Comparison of ENCODE assay signal across 10 cellular contexts in the genomic region with DNA sequence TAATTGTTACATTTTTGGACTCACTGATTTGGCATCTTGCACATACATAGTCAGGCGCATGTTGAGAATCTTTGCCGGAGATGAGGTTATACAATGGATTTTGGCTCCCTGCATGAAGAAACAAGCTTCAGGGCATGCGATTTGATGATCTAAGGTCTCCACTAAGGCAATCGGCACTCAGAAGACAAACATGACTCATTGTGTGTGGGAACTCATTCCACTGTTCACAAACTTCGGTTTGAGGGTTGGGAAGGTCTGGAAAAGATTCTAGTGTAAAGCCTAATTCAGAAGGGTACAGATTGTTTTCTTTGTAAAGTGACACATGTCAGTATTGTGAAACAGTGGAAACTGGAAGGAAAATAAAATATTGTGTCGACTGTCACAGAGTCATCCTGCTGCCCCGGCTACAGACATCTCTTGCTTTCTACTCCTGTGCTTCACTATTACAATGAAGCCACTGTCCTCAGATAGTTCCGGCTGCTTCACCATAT.
DNase-seq lines count a peak whose midpoint lies in the region; ATAC-seq and TF ChIP-seq lines count a peak whose summit lies in the region.
"Had no signal": no experiment of that assay in that cellular context is flagged by ENCODE, and none has a peak within 500 bp of the region (broad histone marks: within the 10 kb centered on the region; RNA-seq: fewer than 3 reads in every experiment).

No MANE protein-coding gene starts in this region.

- TF ChIP-seq CTCF in choroid plexus epithelial cell (conservative IDR thresholded peaks at IDR 0.05; ENCODE audit: low read depth, low read length) (no peak), GM20000 (IDR thresholded peaks at IDR 0.05; ENCODE audit: extremely low read depth, missing control alignments) (no peak)

- no peak; the same call in 1 of the 2 replicates for TF ChIP-seq RAD21 in Ishikawa (IDR thresholded peaks at IDR 0.05; ENCODE audit: low read depth)

- H3K4me3 ChIP-seq in choroid plexus epithelial cell (ENCODE audit: low read depth, low read length) = no peak overlapping the region
- H3K4me3 ChIP-seq: colonic mucosa had no signal

- no peak for ATAC-seq in HG02763 (IDR thresholded peaks at IDR 0.05; ENCODE audit: unreplicated experiment)

- in situ Hi-C loops in ACHN (cut with HindIII; ENCODE audit: low pct_ligation_motif_present, low pct_unique_long_range_greater_than_20kb, low sequenced_read_pairs) = no loop called here

- peak; percentile 99 for DNase-seq in ACHN
- DNase-seq in choroid plexus epithelial cell (ENCODE audit: low read depth) = peak; percentile 99
- DNase-seq in lung microvascular endothelial cell (ENCODE audit: low read depth in 2 of 2) = peak; percentile 61 to 98
- DNase-seq in NCI-H526 (lab: John Stamatoyannopoulos, UW) = no peak
- DNase-seq in GM20000 (ENCODE audit: low spot score) = no peak
- no peak for DNase-seq in NCI-H1436 (lab: John Stamatoyannopoulos, UW)
- DNase-seq: colonic mucosa, NCI-H774 had no signal

- TF ChIP-seq EP300 in Ishikawa (IDR thresholded peaks at IDR 0.05; ENCODE audit: borderline replicate concordance) = peak; percentile 94

TF ChIP-seq in Ishikawa, 13 proteins besides CTCF, POLR2A, EP300 and RAD21:
- TF ChIP-seq, protein P1, sequence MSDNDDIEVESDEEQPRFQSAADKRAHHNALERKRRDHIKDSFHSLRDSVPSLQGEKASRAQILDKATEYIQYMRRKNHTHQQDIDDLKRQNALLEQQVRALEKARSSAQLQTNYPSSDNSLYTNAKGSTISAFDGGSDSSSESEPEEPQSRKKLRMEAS (IDR thresholded peaks at IDR 0.05) = peak; percentile 37; the same call in 1 of the 2 replicates
- TF ChIP-seq NFIC (IDR thresholded peaks at IDR 0.05) = peak; percentile 82
- no peak for TF ChIP-seq EGR1 (IDR thresholded peaks at IDR 0.05)
- TF ChIP-seq FOXM1 (IDR thresholded peaks at IDR 0.05; ENCODE audit: borderline replicate concordance, low read depth) = peak; percentile 87
- peak; percentile 81; the same call in 1 of the 2 replicates for TF ChIP-seq TEAD4 (IDR thresholded peaks at IDR 0.05)
- TF ChIP-seq TCF12 (IDR thresholded peaks at IDR 0.05; ENCODE audit: low read depth) = peak; percentile 89
- peak; percentile 50; the same call in 1 of the 2 replicates for TF ChIP-seq CEBPB (IDR thresholded peaks at IDR 0.05)
- no peak for TF ChIP-seq ZBTB7A (IDR thresholded peaks at IDR 0.05; ENCODE audit: low read depth)

Comparison
In these comparisons a context has a peak if more than half of its experiments do, and no peak if none do; other contexts are left out.
1. DNase-seq: peak in ACHN (single experiment), choroid plexus epithelial cell (single experiment) and lung microvascular endothelial cell (2 of 2); none in NCI-H526 (0 of 2), GM20000 (single experiment) and NCI-H1436 (single experiment).